Comparison of ENCODE assay signal across 13 cellular contexts in the genomic region with DNA sequence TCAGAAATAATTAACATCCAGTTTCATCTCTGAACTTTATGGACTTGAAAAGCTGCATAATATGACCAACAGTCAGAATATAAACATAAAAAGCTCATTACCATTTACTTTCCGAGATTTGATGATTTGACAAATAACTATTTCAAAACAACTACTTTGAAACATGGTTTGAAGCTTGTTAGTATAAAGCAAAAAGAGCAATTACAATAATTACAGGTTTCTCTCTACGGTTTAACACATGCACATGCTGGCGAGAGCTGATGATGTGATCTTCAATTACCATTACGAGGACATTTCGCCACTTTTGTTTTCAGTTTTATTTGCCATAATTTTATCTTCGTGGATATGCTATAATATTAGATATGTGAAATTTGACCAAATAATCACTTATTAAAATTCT.
DNase-seq lines count a peak whose midpoint lies in the region; ATAC-seq, FAIRE-seq and TF ChIP-seq lines count a peak whose summit lies in the region.
"Had no signal": no experiment of that assay in that cellular context is flagged by ENCODE, and none has a peak within 500 bp of the region (broad histone marks: within the 10 kb centered on the region; RNA-seq: fewer than 3 reads in every experiment).

No MANE protein-coding gene starts in this region.

- peak overlapping the region; percentile 91 for H3K9ac ChIP-seq in KMS-11

- no peak for TF ChIP-seq CTCF in KMS-11 (conservative IDR thresholded peaks at IDR 0.05; ENCODE audit: low read depth, low read length)
- no peak for TF ChIP-seq CTCF in chondrocyte (IDR thresholded peaks at IDR 0.05)
- TF ChIP-seq CTCF in gastrocnemius medialis (IDR thresholded peaks at IDR 0.05 in 4 of 5, conservative IDR thresholded peaks at IDR 0.05 in 1 of 5) = no peak

- peak overlapping the region; percentile 100 for H3K4me2 ChIP-seq in KMS-11

- H4K20me1 ChIP-seq in KMS-11 (ENCODE audit: insufficient read depth) = no peaks in the 10 kb centered on the region

- H3K9me3 Mint-ChIP-seq in chondrocyte (ENCODE audit: low read depth) = no peaks in the 10 kb centered on the region

- H3K27ac Mint-ChIP-seq in chondrocyte (ENCODE audit: unreplicated experiment) = peak overlapping the region; percentile 96
- H3K27ac Mint-ChIP-seq: progenitor cell of endocrine pancreas had no signal

- H2AFZ ChIP-seq in KMS-11 (ENCODE audit: low read depth) = no peak overlapping the region

- no peaks in the 10 kb centered on the region for H3K27me3 Mint-ChIP-seq in chondrocyte (ENCODE audit: low read depth)

- peaks cover 59% of the 10 kb centered on the region for H3K4me1 Mint-ChIP-seq in chondrocyte (ENCODE audit: low read depth)

- H3K9me3 ChIP-seq in gastrocnemius medialis (no peaks in the 10 kb centered on the region), small intestine (ENCODE audit: control insufficient read depth, low read depth) (no peaks in the 10 kb centered on the region)

- H3K36me3 ChIP-seq in KMS-11 (ENCODE audit: insufficient read depth) (no peaks in the 10 kb centered on the region), gastrocnemius medialis (no peaks in the 10 kb centered on the region), small intestine (ENCODE audit: control insufficient read depth in 2 of 2, insufficient read depth in 2 of 2, low read length in 2 of 2) (no peaks in the 10 kb centered on the region)

- TF ChIP-seq POLR2A in gastrocnemius medialis (IDR thresholded peaks at IDR 0.05) = no peak

- peaks cover 39% of the 10 kb centered on the region for H3K4me1 ChIP-seq in KMS-11 (ENCODE audit: low read depth, poor library complexity, severe bottlenecking)
- peaks cover 66 to 67% of the 10 kb centered on the region in 2 donors for H3K4me1 ChIP-seq in gastrocnemius medialis
- H3K4me1 ChIP-seq in small intestine (ENCODE audit: control insufficient read depth in 2 of 2, insufficient read depth in 1 of 2, low read depth in 1 of 2, low read length in 1 of 2) = no peaks in the 10 kb centered on the region

- H3K79me2 ChIP-seq in KMS-11 (ENCODE audit: insufficient read depth, low read depth) = peaks cover 97% of the 10 kb centered on the region

- intact Hi-C loops in gastrocnemius medialis (cut with DNase I; ENCODE audit: low total_unique reads) = no loop called here

- FAIRE-seq in small intestine (lab: Jason Lieb, UNC) = no peak

- WGBS in small intestine, 3 donors = 58 to 80% (median 79%) methylated on average over 6 of the region's 6 CpGs

- DNase-seq in COR-L47 (lab: John Stamatoyannopoulos, UW) = peak; percentile 74
- DNase-seq in chondrocyte (ENCODE audit: low spot score) = no peak
- no peak for DNase-seq in gastrocnemius medialis
- DNase-seq in HuH-7.5 (ENCODE audit: low spot score) = no peak
- no peak for DNase-seq in HUDEP-2 (lab: John Stamatoyannopoulos, UW; ENCODE audit: unreplicated experiment in 76 of 76)
- no peak for DNase-seq in small intestine
- no peak for DNase-seq in activated gamma-delta T cell treated with Interleukin-2 at 50 U/mL for 16 hours
- DNase-seq: cortex of kidney, NCI-H446, T-helper 1 cell had no signal

- no peaks in the 10 kb centered on the region for H3K36me3 Mint-ChIP-seq in chondrocyte (ENCODE audit: low read depth)

- no peaks in the 10 kb centered on the region for H3K27me3 ChIP-seq in KMS-11 (ENCODE audit: insufficient read depth, low read depth)
- no peaks in the 10 kb centered on the region for H3K27me3 ChIP-seq in gastrocnemius medialis
- H3K27me3 ChIP-seq in small intestine (ENCODE audit: control insufficient read depth in 2 of 2, insufficient read depth in 2 of 2, low read length in 2 of 2) = no peaks in the 10 kb centered on the region

- in situ Hi-C loops in gastrocnemius medialis (cut with MboI; ENCODE audit: low sequenced_read_pairs in 4 of 4) = loop anchor here in 2 of 4 donors (5.0 to 25.0 kb wide), 2 partner anchors 94 to 269 kb away; partner anchors contain the start of gene TCF4 (in 1 of the 2)

- H3K27ac ChIP-seq in KMS-11 (peak overlapping the region; percentile 91), gastrocnemius medialis (peak overlapping the region; percentile 93 to 95 (median 94)), small intestine (ENCODE audit: low read depth in 1 of 2, low read length in 1 of 2) (no peak overlapping the region)
- H3K27ac ChIP-seq: HL-60 had no signal

- ATAC-seq in gastrocnemius medialis = no peak

- peak overlapping the region; percentile 29 for H3K4me3 Mint-ChIP-seq in chondrocyte (ENCODE audit: unreplicated experiment)

- H3K4me3 ChIP-seq in KMS-11 (IDR thresholded peaks at IDR 0.05; ENCODE audit: insufficient read depth, low read depth, low read length) = no peak overlapping the region
- peak overlapping the region; percentile 57 to 82 (median 73) for H3K4me3 ChIP-seq in gastrocnemius medialis
- no peak overlapping the region for H3K4me3 ChIP-seq in small intestine (ENCODE audit: low read depth in 1 of 2, low read length in 2 of 2)

Comparison
In these comparisons a context has a peak if more than half of its experiments do, and no peak if none do; other contexts are left out.
1. H3K27ac ChIP-seq: peak in KMS-11 (single experiment) and gastrocnemius medialis (4 of 4); none in small intestine (0 of 2).
2. H3K4me3 ChIP-seq: peak in gastrocnemius medialis (4 of 4); none in KMS-11 (single experiment) and small intestine (0 of 2).